24 cellular contexts compared by ENCODE assay signal in the genomic region with DNA sequence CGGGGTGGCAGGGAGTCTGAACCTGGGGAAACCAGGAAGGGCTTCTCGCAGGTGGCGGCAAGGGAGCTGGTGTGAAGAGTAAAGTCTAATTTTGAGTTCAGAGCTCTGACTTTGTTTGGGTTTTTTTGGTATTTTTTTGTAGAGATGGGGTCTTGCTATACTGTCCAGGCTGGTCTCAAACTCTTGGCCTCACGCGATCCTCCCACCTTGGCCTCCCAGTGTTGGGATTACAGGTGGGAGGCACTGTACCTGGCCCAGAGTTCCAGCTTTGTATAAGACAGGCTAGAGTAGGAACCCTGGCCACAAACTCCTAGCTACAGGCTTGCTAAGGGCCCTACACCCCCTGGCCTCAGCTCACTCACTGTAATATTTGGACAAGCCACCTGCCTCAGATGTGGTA.
"Had no signal": no experiment of that assay in that cellular context is flagged by ENCODE, and none has a peak within 500 bp of the region (broad histone marks: within the 10 kb centered on the region; RNA-seq: fewer than 3 reads in every experiment).

No MANE protein-coding gene starts in this region.

- ATAC-seq: activated T-cell treated with anti-CD3 and anti-CD28 coated beads, Interleukin-2, amount 50 U/mL, for 72 hours; foreskin keratinocyte; sciatic nerve; T-helper 17 cell; upper lobe of right lung had no signal

- H3K36me3 Mint-ChIP-seq: activated CD4-positive, alpha-beta memory T cell treated with anti-CD3 and anti-CD28 coated beads for 36 hours; activated naive CD8-positive, alpha-beta T cell treated with anti-CD3 and anti-CD28 coated beads, Interleukin-2, amount 10 ng/mL, durations not matched to agents 7 days and 5 days had no signal

- H3K27me3 Mint-ChIP-seq: activated naive CD8-positive, alpha-beta T cell treated with anti-CD3 and anti-CD28 coated beads, Interleukin-2, amount 10 ng/mL, durations not matched to agents 7 days and 5 days; T-helper 17 cell had no signal

- H3K4me3 Mint-ChIP-seq: activated CD4-positive, alpha-beta memory T cell treated with anti-CD3 and anti-CD28 coated beads for 36 hours; activated naive CD4-positive, alpha-beta T cell treated with anti-CD3 and anti-CD28 coated beads for 36 hours; activated naive CD8-positive, alpha-beta T cell treated with anti-CD3 and anti-CD28 coated beads, Interleukin-2, amount 10 ng/mL, durations not matched to agents 7 days and 5 days; activated T-cell treated with anti-CD3 and anti-CD28 coated beads, Interleukin-2, amount 50 U/mL, for 72 hours; nephron progenitor cell; T-helper 17 cell had no signal

- DNase-seq: activated CD4-positive, alpha-beta memory T cell treated with anti-CD3 and anti-CD28 coated beads for 36 hours; activated CD4-positive, alpha-beta T cell treated with anti-CD3 and anti-CD28 coated beads for 48 hours; activated CD4-positive, CD25-positive, alpha-beta regulatory T cell; activated effector memory CD4-positive, alpha-beta T cell treated with Interleukin-2 at 50 U/mL for 16 hours; activated naive CD4-positive, alpha-beta T cell treated with anti-CD3 and anti-CD28 coated beads for 36 hours; activated naive CD8-positive, alpha-beta T cell treated with anti-CD3 and anti-CD28 coated beads, Interleukin-2, amount 10 ng/mL, durations not matched to agents 7 days and 5 days; activated T-cell treated with anti-CD3 and anti-CD28 coated beads, Interleukin-2, amount 50 U/mL, for 72 hours; amniotic stem cell; dermis blood vessel endothelial cell; effector CD8-positive, alpha-beta T cell; foreskin keratinocyte; hypothalamus; left ventricle myocardium inferior; mammary epithelial cell; nephron progenitor cell; nucleus accumbens; small intestine; stimulated activated CD4-positive, alpha-beta T cell treated with anti-CD3 and anti-CD28 coated beads, Interleukin-15, amount 100 ng/mL, for 24 hours; stimulated activated CD4-positive, alpha-beta T cell treated with anti-CD3 and anti-CD28 coated beads, Interleukin-2, amount 100 ng/mL, for 48 hours; stimulated activated naive CD4-positive, alpha-beta T cell treated with Interleukin-2 at 50 U/mL for 16 hours; SW 1271; T-helper 17 cell; upper lobe of right lung had no signal

- H3K9me3 Mint-ChIP-seq: activated CD4-positive, alpha-beta memory T cell treated with anti-CD3 and anti-CD28 coated beads for 36 hours; activated naive CD4-positive, alpha-beta T cell treated with anti-CD3 and anti-CD28 coated beads for 36 hours; activated naive CD8-positive, alpha-beta T cell treated with anti-CD3 and anti-CD28 coated beads, Interleukin-2, amount 10 ng/mL, durations not matched to agents 7 days and 5 days; activated T-cell treated with anti-CD3 and anti-CD28 coated beads, Interleukin-2, amount 50 U/mL, for 72 hours; nephron progenitor cell had no signal

- H3K4me1 Mint-ChIP-seq: activated naive CD8-positive, alpha-beta T cell treated with anti-CD3 and anti-CD28 coated beads, Interleukin-2, amount 10 ng/mL, durations not matched to agents 7 days and 5 days; T-helper 17 cell had no signal

- H3K27ac Mint-ChIP-seq: activated CD4-positive, alpha-beta memory T cell treated with anti-CD3 and anti-CD28 coated beads for 36 hours; activated naive CD4-positive, alpha-beta T cell treated with anti-CD3 and anti-CD28 coated beads for 36 hours; activated naive CD8-positive, alpha-beta T cell treated with anti-CD3 and anti-CD28 coated beads, Interleukin-2, amount 10 ng/mL, durations not matched to agents 7 days and 5 days; activated T-cell treated with anti-CD3 and anti-CD28 coated beads, Interleukin-2, amount 50 U/mL, for 72 hours; T-helper 17 cell had no signal
